Comparison of ENCODE assay signal across 24 cellular contexts in genomic region chr19:53272044-53272443, GRCh38. TPM values are rescaled to one million over a fixed set of nuclear protein-coding genes. Genes with fewer than 3 reads are reported as not detected.
DNase-seq lines count a peak whose midpoint lies in the region; ATAC-seq, FAIRE-seq and TF ChIP-seq lines count a peak whose summit lies in the region.
"Had no signal": no experiment of that assay in that cellular context is flagged by ENCODE, and none has a peak within 500 bp of the region (broad histone marks: within the 10 kb centered on the region; RNA-seq: fewer than 3 reads in every experiment).

No MANE protein-coding gene starts in this region.

- H2AFZ ChIP-seq in K562 (ENCODE audit: low read depth, low read length), result no peak overlapping the region

- H3K36me3 ChIP-seq in HEK293 (ENCODE audit: control insufficient read depth in 2 of 2, insufficient read depth in 1 of 2, low read length in 2 of 2) (no peaks in the 10 kb centered on the region), K562 (ENCODE audit: control insufficient read depth, insufficient read depth, low read length) (no peaks in the 10 kb centered on the region)
- H3K36me3 ChIP-seq: BE2C; BLaER1 treated with 17β-estradiol and CSF1 and Interleukin-3, amounts not matched to agents 10 nM and 100 nM had no signal

- no peak for TF ChIP-seq EP300 in K562 (IDR thresholded peaks at IDR 0.05; ENCODE audit: low read length)

- H3K9me1 ChIP-seq in K562 (ENCODE audit: control insufficient read depth, insufficient read depth, low read length), result no peaks in the 10 kb centered on the region

- peaks cover 29% of the 10 kb centered on the region for H3K36me3 Mint-ChIP-seq in endothelial cell (ENCODE audit: low read depth, unreplicated experiment)

- no peak for TF ChIP-seq RAD21 in K562 (CRISPR knock-in tag; conservative IDR thresholded peaks at IDR 0.05 in 1 of 2, IDR thresholded peaks at IDR 0.05 in 1 of 2)

- no peaks in the 10 kb centered on the region for H3K79me2 ChIP-seq in K562 (ENCODE audit: control insufficient read depth, insufficient read depth, low read length)

- H3K27me3 ChIP-seq in K562 (ENCODE audit: control insufficient read depth in 2 of 2, insufficient read depth in 2 of 2, low read length in 2 of 2), result 0 out of 5 replicates have a peak, but pooled peaks cover 0 to 5% of the 10 kb centered on the region in 2 experiments
- H3K27me3 ChIP-seq: BE2C; BLaER1 treated with 17β-estradiol and CSF1 and Interleukin-3, amounts not matched to agents 10 nM and 100 nM had no signal

- intact Hi-C loops in K562 (cut with micrococcal nuclease), result no loop called here

- TF ChIP-seq POLR2A in K562 (conservative IDR thresholded peaks at IDR 0.05), result no peak

- H3K4me2 ChIP-seq in K562 (ENCODE audit: insufficient read depth, low read length), result no peak overlapping the region
- H3K4me2 ChIP-seq: A549; BLaER1 treated with 17β-estradiol and CSF1 and Interleukin-3, amounts not matched to agents 10 nM and 100 nM had no signal

- 0% methylated on average over 6 of the region's 9 CpGs for WGBS in K562 (ENCODE audit: insufficient coverage, low coverage, missing lambda C conversion rate)

- H3K9me3 ChIP-seq in HEK293 (ENCODE audit: control insufficient read depth, insufficient read depth, low read depth, low read length) (no peaks in the 10 kb centered on the region), K562 (replicated peaks; ENCODE audit: control insufficient read depth, insufficient read depth, low read depth, low read length) (no peaks in the 10 kb centered on the region; the same call in 1 of the 2 replicates)
- H3K9me3 ChIP-seq: BE2C had no signal

- no peak for TF ChIP-seq CTCF in HEK293 (tag by site-specific recombination; IDR thresholded peaks at IDR 0.05)
- no peak for TF ChIP-seq CTCF in K562 (IDR thresholded peaks at IDR 0.05 in 2 of 3, conservative IDR thresholded peaks at IDR 0.05 in 1 of 3; ENCODE audit: insufficient read depth in 2 of 3, low read depth in 1 of 3, low read length in 3 of 3)
- TF ChIP-seq CTCF in endothelial cell (IDR thresholded peaks at IDR 0.05; ENCODE audit: unreplicated experiment), result no peak

- H3K27ac ChIP-seq in HEK293 (ENCODE audit: extremely low read depth, low read depth, low read length), result no peak overlapping the region
- no peak overlapping the region for H3K27ac ChIP-seq in K562 (ENCODE audit: extremely low read depth, low read depth, low read length)
- H3K27ac ChIP-seq: A549; BLaER1 treated with 17β-estradiol and CSF1 and Interleukin-3, amounts not matched to agents 10 nM and 100 nM had no signal

- no peaks in the 10 kb centered on the region for H3K4me1 Mint-ChIP-seq in endothelial cell (ENCODE audit: unreplicated experiment)
- H3K4me1 Mint-ChIP-seq: CD4-positive, alpha-beta memory T cell had no signal

- H4K20me1 ChIP-seq in K562 (replicated peaks; ENCODE audit: control insufficient read depth, insufficient read depth, low read length), result no peaks in the 10 kb centered on the region
- H4K20me1 ChIP-seq: BLaER1 treated with 17β-estradiol and CSF1 and Interleukin-3, amounts not matched to agents 10 nM and 100 nM had no signal

- no peak overlapping the region for H3K27ac Mint-ChIP-seq in endothelial cell (ENCODE audit: unreplicated experiment)
- H3K27ac Mint-ChIP-seq: CD4-positive, alpha-beta memory T cell had no signal

- POLR2A ChIA-PET in HEK293 (lab: Yijun Ruan, JAX) (no interaction called here), K562 (lab: Yijun Ruan, JAX) (no interaction called here)

- no peak for DNase-seq in K562 (ENCODE audit: extremely low read depth in 1 of 4, low spot score in 3 of 4)
- no peak for DNase-seq in endothelial cell (ENCODE audit: low spot score)
- DNase-seq in C1 segment of cervical spinal cord (lab: John Stamatoyannopoulos, UW), result no peak
- DNase-seq: 8988T; ACHN; AML-193; BE2C; Calu3; CD4-positive, alpha-beta memory T cell; COR-L47; DMS53; DMS79 treated with DMSO at 0.1 percent for 48 hours; GF-D8; GOT3; H7; HCEC 1CT had no signal

- H3K4me3 ChIP-seq in HEK293 (ENCODE audit: low read depth, low read length) (no peak overlapping the region), K562 (no peak overlapping the region)
- H3K4me3 ChIP-seq: A549; BLaER1 treated with 17β-estradiol and CSF1 and Interleukin-3, amounts not matched to agents 10 nM and 100 nM had no signal

- H3K9ac ChIP-seq in K562 (ENCODE audit: insufficient read depth in 1 of 2, low read depth in 2 of 2, low read length in 2 of 2), result no peak overlapping the region
- H3K9ac ChIP-seq: BLaER1 treated with 17β-estradiol and CSF1 and Interleukin-3, amounts not matched to agents 10 nM and 100 nM had no signal

- peaks cover 37% of the 10 kb centered on the region for H3K9me3 Mint-ChIP-seq in endothelial cell (ENCODE audit: unreplicated experiment)

- CTCF ChIA-PET in HEK293 (lab: Yijun Ruan, JAX) (no interaction called here), K562 (lab: Yijun Ruan, JAX; ENCODE audit: low intra/inter-chr PET ratio) (no interaction called here)

- H3K4me3 Mint-ChIP-seq in endothelial cell (ENCODE audit: unreplicated experiment), result peak overlapping the region; percentile 35
- H3K4me3 Mint-ChIP-seq: CD4-positive, alpha-beta memory T cell had no signal

- FAIRE-seq in K562 (lab: Jason Lieb, UNC), result no peak
- FAIRE-seq: A549, GM12891, GM18507 had no signal

- H3K27me3 Mint-ChIP-seq in endothelial cell (ENCODE audit: unreplicated experiment), result peaks cover 12% of the 10 kb centered on the region

- no TSS peak for BruUV-seq in K562 (replicated peaks; lab: Mats Ljungman, UMichigan)

- in situ Hi-C loops in K562 (cut with MboI), result no loop called here

- ATAC-seq in K562 (no peak), GM21717 (IDR thresholded peaks at IDR 0.05; ENCODE audit: unreplicated experiment) (no peak)
- ATAC-seq: A549 had no signal

- H3K4me1 ChIP-seq in HEK293 (ENCODE audit: control insufficient read depth, insufficient read depth, low read length) (no peaks in the 10 kb centered on the region), K562 (replicated peaks in 1 of 2; ENCODE audit: control insufficient read depth in 2 of 2, insufficient read depth in 2 of 2, low read length in 2 of 2) (no peaks in the 10 kb centered on the region)
- H3K4me1 ChIP-seq: A549; BE2C; BLaER1 treated with 17β-estradiol and CSF1 and Interleukin-3, amounts not matched to agents 10 nM and 100 nM had no signal

RNA-seq across cellular contexts. Expression of gene VN1R4, which starts 4.5 kb away (rescaled TPM):
- not detected in 2 replicates for total RNA-seq in K562 (2011; cell fraction: chromatin; rRNA removed; ENCODE audit: low replicate concordance)
- not detected in 2 replicates for total RNA-seq in K562 (2011; cell fraction: nucleolus; rRNA removed)
- not detected in 2 replicates for total RNA-seq in K562 (2011; cell fraction: nucleoplasm; rRNA removed)
- total RNA-seq in K562 (2014; rRNA removed) (not detected in 2 replicates), K562 (2014; rRNA removed; fragmentation: Illumina TruSeq; extraction: Trizol) (not detected in 2 replicates), K562 (2015; rRNA removed; fragmentation: Illumina TruSeq; extraction: Trizol) (not detected in 2 replicates), K562 (2021) (not detected in 2 replicates), endothelial cell (ENCODE audit: unreplicated experiment) (not detected)
- polyA plus RNA-seq in K562 (2011; rRNA removed) (not detected in 2 replicates), K562 (2014; fragmentation: Illumina TruSeq; extraction: Trizol) (not detected in 2 replicates), K562 (2014; fragmentation: Nextera tagmentation; extraction: Ambion mirVana) (not detected), K562 (2014; rRNA removed) (not detected in 2 replicates)
- not detected in 2 replicates for polyA plus RNA-seq in K562 (2011; cell fraction: cytosol; rRNA removed)
- polyA plus RNA-seq in K562 (2011; cell fraction: nucleus; rRNA removed), result not detected in 2 replicates
- polyA plus RNA-seq in K562 (2012), result not detected in 2 replicates
- polyA minus RNA-seq in K562 (2011; rRNA and poly(A)+ RNA removed), result not detected in 2 replicates
- not detected in 2 replicates for polyA minus RNA-seq in K562 (2011; cell fraction: cytosol; rRNA and poly(A)+ RNA removed)
- polyA minus RNA-seq in K562 (2011; cell fraction: nucleus; rRNA and poly(A)+ RNA removed), result not detected in 2 replicates
- total RNA-seq: Calu3; CD4-positive, alpha-beta memory T cell; Daoy; G401; H7 had no signal
- polyA plus RNA-seq: A549; CD4-positive, alpha-beta memory T cell had no signal

RNA-seq across cellular contexts. Expression of gene VN1R2, which starts 14.0 kb away (rescaled TPM):
- not detected in 2 replicates for total RNA-seq in K562 (2011; cell fraction: chromatin; rRNA removed; ENCODE audit: low replicate concordance)
- not detected in 2 replicates for total RNA-seq in K562 (2011; cell fraction: nucleolus; rRNA removed)
- total RNA-seq in K562 (2011; cell fraction: nucleoplasm; rRNA removed), result not detected in 2 replicates
- total RNA-seq in K562 (2014; rRNA removed) (not detected in 2 replicates), K562 (2014; rRNA removed; fragmentation: Illumina TruSeq; extraction: Trizol) (not detected in 2 replicates), K562 (2015; rRNA removed; fragmentation: Illumina TruSeq; extraction: Trizol) (not detected in 2 replicates), K562 (2021) (not detected in 2 replicates), endothelial cell (ENCODE audit: unreplicated experiment) (not detected)
- polyA plus RNA-seq in K562 (2011; rRNA removed) (not detected in 2 replicates), K562 (2014; fragmentation: Illumina TruSeq; extraction: Trizol) (not detected in 2 replicates), K562 (2014; fragmentation: Nextera tagmentation; extraction: Ambion mirVana) (not detected), K562 (2014; rRNA removed) (not detected in 2 replicates)
- polyA plus RNA-seq in K562 (2011; cell fraction: cytosol; rRNA removed), result not detected in 2 replicates
- not detected in 2 replicates for polyA plus RNA-seq in K562 (2011; cell fraction: nucleus; rRNA removed)
- polyA plus RNA-seq in K562 (2012), result not detected in 2 replicates
- polyA minus RNA-seq in K562 (2011; rRNA and poly(A)+ RNA removed), result not detected in 2 replicates
- not detected in 2 replicates for polyA minus RNA-seq in K562 (2011; cell fraction: cytosol; rRNA and poly(A)+ RNA removed)
- not detected in 2 replicates for polyA minus RNA-seq in K562 (2011; cell fraction: nucleus; rRNA and poly(A)+ RNA removed)
- total RNA-seq: Calu3; CD4-positive, alpha-beta memory T cell; Daoy; G401; H7 had no signal
- polyA plus RNA-seq: A549; CD4-positive, alpha-beta memory T cell had no signal

RNA-seq across cellular contexts. Expression of gene ZNF677, which starts 17.4 kb away (rescaled TPM):
- total RNA-seq in K562 (2011; cell fraction: chromatin; rRNA removed; ENCODE audit: low replicate concordance), result 2.0 and 3.0 TPM in 2 replicates
- 1.5 and 2.6 TPM in 2 replicates for total RNA-seq in K562 (2011; cell fraction: nucleolus; rRNA removed)
- 3.4 and 3.5 TPM in 2 replicates for total RNA-seq in K562 (2011; cell fraction: nucleoplasm; rRNA removed)
- total RNA-seq in K562 (2014; rRNA removed) (1.5 and 1.6 TPM in 2 replicates), K562 (2014; rRNA removed; fragmentation: Illumina TruSeq; extraction: Trizol) (2.3 and 3.2 TPM in 2 replicates), K562 (2015; rRNA removed; fragmentation: Illumina TruSeq; extraction: Trizol) (1.1 and 1.5 TPM in 2 replicates), K562 (2021) (1.5 and 2.1 TPM in 2 replicates), endothelial cell (ENCODE audit: unreplicated experiment) (32.2 TPM)
- polyA plus RNA-seq in K562 (2011; rRNA removed) (0.26 and 2.2 TPM in 2 replicates), K562 (2014; fragmentation: Illumina TruSeq; extraction: Trizol) (2.0 and 2.3 TPM in 2 replicates), K562 (2014; fragmentation: Nextera tagmentation; extraction: Ambion mirVana) (1 to 10 TPM; 1.8 to 2.1 TPM), K562 (2014; rRNA removed) (1.6 and 4.0 TPM in 2 replicates)
- polyA plus RNA-seq in K562 (2011; cell fraction: cytosol; rRNA removed), result 0.03 and 0.55 TPM in 2 replicates
- 0.08 and 0.84 TPM in 2 replicates for polyA plus RNA-seq in K562 (2011; cell fraction: nucleus; rRNA removed)
- 1.3 and 3.7 TPM in 2 replicates for polyA plus RNA-seq in K562 (2012)
- polyA minus RNA-seq in K562 (2011; rRNA and poly(A)+ RNA removed), result 1.3 TPM in 1 of 2 replicates, not detected in the other
- not detected in 2 replicates for polyA minus RNA-seq in K562 (2011; cell fraction: cytosol; rRNA and poly(A)+ RNA removed)
- 0.67 TPM in 1 of 2 replicates, not detected in the other for polyA minus RNA-seq in K562 (2011; cell fraction: nucleus; rRNA and poly(A)+ RNA removed)
- total RNA-seq: Calu3, G401 had no signal
- polyA plus RNA-seq: A549 had no signal

Comparison
In these comparisons a context has a peak if more than half of its experiments do, and no peak if none do; other contexts are left out.
1. Of the 44 proteins assayed by ChIP-seq in both K562 and HEK293: peak only in K562: none; only in HEK293: ATF2; in both: none; in neither: 43.